21 cellular contexts compared by ENCODE assay signal in the genomic region with DNA sequence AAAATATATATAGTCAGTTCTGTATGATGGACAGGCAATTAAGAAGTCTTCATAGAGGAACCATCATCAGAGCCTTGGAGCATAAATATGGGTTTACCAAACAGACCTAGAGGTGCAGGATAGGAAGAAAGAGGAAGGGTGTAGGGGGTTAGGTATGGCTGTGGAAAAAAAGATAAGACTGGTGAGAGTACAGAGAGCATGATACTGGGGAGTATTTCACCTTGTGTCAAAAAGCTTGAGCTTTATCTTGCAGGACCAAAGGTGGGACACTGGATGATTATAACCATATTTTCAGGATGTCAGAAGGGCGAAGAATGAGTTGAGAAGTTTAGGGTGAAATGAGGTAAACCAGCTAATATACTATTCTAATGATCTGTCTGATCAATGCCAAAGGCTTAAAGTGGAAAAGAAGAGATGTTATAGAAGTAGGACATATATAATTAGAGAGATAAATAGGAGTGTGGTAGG. TPM values are rescaled to one million over a fixed set of nuclear protein-coding genes. Genes with fewer than 3 reads are reported as not detected.
DNase-seq lines count a peak whose midpoint lies in the region; ATAC-seq, FAIRE-seq and TF ChIP-seq lines count a peak whose summit lies in the region.
"Had no signal": no experiment of that assay in that cellular context is flagged by ENCODE, and none has a peak within 500 bp of the region (broad histone marks: within the 10 kb centered on the region; RNA-seq: fewer than 3 reads in every experiment).

No MANE protein-coding gene starts in this region.

- 0% methylated on average over 1 of the region's 1 CpG for WGBS in K562 (ENCODE audit: insufficient coverage, low coverage, missing lambda C conversion rate)
- WGBS in hepatocyte (ENCODE audit: low lambda C conversion rate, missing lambda C conversion rate) = 78% methylated on average over 1 of the region's 1 CpG

- H3K4me3 ChIP-seq in K562 = no peak overlapping the region
- no peak overlapping the region for H3K4me3 ChIP-seq in hepatocyte
- H3K4me3 ChIP-seq in foreskin fibroblast (ENCODE audit: low read depth in 1 of 2, low read length in 2 of 2) = no peak overlapping the region
- H3K4me3 ChIP-seq: BLaER1 had no signal

- peak overlapping the region in 1 of 2 experiments; percentile 27; a peak in 1 of 4 replicates for H3K9ac ChIP-seq in K562 (ENCODE audit: insufficient read depth in 1 of 2, low read depth in 2 of 2, low read length in 2 of 2)
- H3K9ac ChIP-seq: BLaER1 had no signal

- CTCF ChIA-PET in K562 (lab: Yijun Ruan, JAX; ENCODE audit: low intra/inter-chr PET ratio) = no interaction called here

- no peak for TF ChIP-seq POLR2A in K562 (conservative IDR thresholded peaks at IDR 0.05)

- no peaks in the 10 kb centered on the region for H3K27me3 ChIP-seq in K562 (ENCODE audit: control insufficient read depth in 2 of 2, insufficient read depth in 2 of 2, low read length in 2 of 2)
- no peaks in the 10 kb centered on the region for H3K27me3 ChIP-seq in hepatocyte
- H3K27me3 ChIP-seq: BLaER1 had no signal

- DNase-seq in OCI-M1 (lab: John Stamatoyannopoulos, UW) (peak; percentile 10), K562 (ENCODE audit: extremely low read depth in 1 of 4, low spot score in 3 of 4) (peak; percentile 76 to 90 (median 82)), hepatocyte (ENCODE audit: low spot score) (no peak), foreskin fibroblast (no peak), SIG-M5 treated with dmso at 0.1 percent for 504 hours (lab: John Stamatoyannopoulos, UW; ENCODE audit: unreplicated experiment) (no peak)
- DNase-seq: 8988T; ACHN; BE2C; C1 segment of cervical spinal cord; Caco-2; Calu3; CD4-positive, alpha-beta memory T cell; CD4-positive, CD25-positive, alpha-beta regulatory T cell; DMS79 treated with DMSO at 0.1 percent for 48 hours; GF-D8 had no signal

- TF ChIP-seq EP300 in K562 (IDR thresholded peaks at IDR 0.05; ENCODE audit: low read length) = peak; percentile 97

- H3K4me1 ChIP-seq in K562 (replicated peaks in 1 of 2; ENCODE audit: control insufficient read depth in 2 of 2, insufficient read depth in 2 of 2, low read length in 2 of 2) (peaks cover 5 to 29% of the 10 kb centered on the region in 2 experiments), hepatocyte (ENCODE audit: insufficient read depth) (no peaks in the 10 kb centered on the region)
- H3K4me1 ChIP-seq: BE2C, Caco-2 had no signal

- peak; percentile 90 for FAIRE-seq in K562 (lab: Jason Lieb, UNC)
- FAIRE-seq: A204.1, D721Med, G401.6, GM12891, GM19239 had no signal

- H3K27ac ChIP-seq in K562 (ENCODE audit: extremely low read depth, low read depth, low read length) (peak overlapping the region; percentile 66), hepatocyte (no peak overlapping the region)
- H3K27ac ChIP-seq: BLaER1 had no signal

- H2AFZ ChIP-seq in K562 (ENCODE audit: low read depth, low read length) (peak overlapping the region; percentile 77), hepatocyte (no peak overlapping the region)

- POLR2A ChIA-PET in K562 (lab: Yijun Ruan, JAX) = interaction anchor here (0.7 to 1.4 kb wide), 4 partner anchors 10 to 52 kb away, joined by 3 to 4 read pairs (median 3); no protein-coding TSS in a partner anchor

- no peaks in the 10 kb centered on the region for H3K9me1 ChIP-seq in K562 (ENCODE audit: control insufficient read depth, insufficient read depth, low read length)

- H3K9me3 ChIP-seq in K562 (replicated peaks; ENCODE audit: control insufficient read depth, insufficient read depth, low read depth, low read length) (peaks cover 20% of the 10 kb centered on the region), hepatocyte (ENCODE audit: low read depth) (no peaks in the 10 kb centered on the region)
- H3K9me3 ChIP-seq: BE2C, Caco-2 had no signal

- no peak for TF ChIP-seq RAD21 in K562 (CRISPR knock-in tag; conservative IDR thresholded peaks at IDR 0.05 in 1 of 2, IDR thresholded peaks at IDR 0.05 in 1 of 2)

- TF ChIP-seq CTCF in K562 (IDR thresholded peaks at IDR 0.05 in 2 of 3, conservative IDR thresholded peaks at IDR 0.05 in 1 of 3; ENCODE audit: insufficient read depth in 2 of 3, low read depth in 1 of 3, low read length in 3 of 3) (no peak), hepatocyte (IDR thresholded peaks at IDR 0.05; ENCODE audit: poor library complexity) (no peak), foreskin fibroblast (IDR thresholded peaks at IDR 0.05; ENCODE audit: low read depth, low read length) (no peak)

- intact Hi-C loops in K562 (cut with micrococcal nuclease) = loop anchor here (1.0 to 2.0 kb wide), 2 partner anchors 41 to 72 kb away; no protein-coding TSS in a partner anchor

- ATAC-seq in K562 = peak; percentile 97

- peaks cover 2% of the 10 kb centered on the region; the same call in 2 of the 3 replicates for H3K36me3 ChIP-seq in K562 (ENCODE audit: control insufficient read depth, insufficient read depth, low read length)
- no peaks in the 10 kb centered on the region for H3K36me3 ChIP-seq in hepatocyte (replicated peaks; ENCODE audit: insufficient read depth, low read depth)
- H3K36me3 ChIP-seq: BE2C, BLaER1 had no signal

- H3K4me2 ChIP-seq in K562 (ENCODE audit: insufficient read depth, low read length) (peak overlapping the region; percentile 61), hepatocyte (no peak overlapping the region)
- H3K4me2 ChIP-seq: BLaER1 had no signal

- H4K20me1 ChIP-seq in K562 (replicated peaks; ENCODE audit: control insufficient read depth, insufficient read depth, low read length) (no peaks in the 10 kb centered on the region), hepatocyte (ENCODE audit: insufficient read depth, poor library complexity, severe bottlenecking) (no peaks in the 10 kb centered on the region)
- H4K20me1 ChIP-seq: BLaER1 had no signal

- H3K79me2 ChIP-seq in K562 (ENCODE audit: control insufficient read depth, insufficient read depth, low read length) (no peaks in the 10 kb centered on the region), hepatocyte (no peaks in the 10 kb centered on the region)

- in situ Hi-C loops in K562 (cut with MboI) = no loop called here

- no TSS peak for BruUV-seq in K562 (replicated peaks; lab: Mats Ljungman, UMichigan)

- H3K9me2 ChIP-seq in hepatocyte (replicated peaks; ENCODE audit: insufficient read depth) = no peaks in the 10 kb centered on the region

TF ChIP-seq in K562, 482 proteins besides CTCF, POLR2A, EP300 and RAD21 (continues in another document):
- TF ChIP-seq ZBED1 (IDR thresholded peaks at IDR 0.05) = no peak
- peak; percentile 83 to 90 for TF ChIP-seq NCOA2 (IDR thresholded peaks at IDR 0.05; ENCODE audit: partially characterized antibody in 2 of 2)
- TF ChIP-seq NUFIP1 (IDR thresholded peaks at IDR 0.05; ENCODE audit: partially characterized antibody) = peak; percentile 73

RNA-seq across cellular contexts. Expression of gene MRPL32, which starts 54.6 kb away (rescaled TPM):
- 39.3 and 104 TPM in 2 replicates for total RNA-seq in K562 (2011; cell fraction: chromatin; rRNA removed; ENCODE audit: low replicate concordance)
- 27.3 and 33.6 TPM in 2 replicates for total RNA-seq in K562 (2011; cell fraction: nucleolus; rRNA removed)
- 59.0 and 64.3 TPM in 2 replicates for total RNA-seq in K562 (2011; cell fraction: nucleoplasm; rRNA removed)
- total RNA-seq in K562 (2014; rRNA removed) (104 and 111 TPM in 2 replicates), K562 (2014; rRNA removed; fragmentation: Illumina TruSeq; extraction: Trizol) (138 and 139 TPM in 2 replicates), K562 (2015; rRNA removed; fragmentation: Illumina TruSeq; extraction: Trizol) (109 and 120 TPM in 2 replicates), K562 (2021) (75.5 and 86.0 TPM in 2 replicates), hepatocyte (67.4 and 70.0 TPM in 2 replicates)
- polyA plus RNA-seq in K562 (2011; rRNA removed) (95.4 and 113 TPM in 2 replicates), K562 (2014; fragmentation: Illumina TruSeq; extraction: Trizol) (134 and 140 TPM in 2 replicates), K562 (2014; fragmentation: Nextera tagmentation; extraction: Ambion mirVana) (100 to 1,000 TPM; 341 to 351 TPM), K562 (2014; rRNA removed) (145 and 162 TPM in 2 replicates), hepatocyte (59.9 and 69.2 TPM in 2 replicates)
- 38.5 and 52.8 TPM in 2 replicates for polyA plus RNA-seq in K562 (2011; cell fraction: cytosol; rRNA removed)
- polyA plus RNA-seq in K562 (2011; cell fraction: nucleus; rRNA removed) = 86.8 and 172 TPM in 2 replicates
- 48.6 and 76.2 TPM in 2 replicates for polyA plus RNA-seq in K562 (2012)
- polyA minus RNA-seq in K562 (2011; rRNA and poly(A)+ RNA removed) = 44.0 and 49.0 TPM in 2 replicates
- 16.0 and 20.2 TPM in 2 replicates for polyA minus RNA-seq in K562 (2011; cell fraction: cytosol; rRNA and poly(A)+ RNA removed)
- polyA minus RNA-seq in K562 (2011; cell fraction: nucleus; rRNA and poly(A)+ RNA removed) = 22.1 and 46.5 TPM in 2 replicates

RNA-seq across cellular contexts. Expression of gene PSMA2, which starts 54.8 kb away (rescaled TPM):
- 16.0 and 45.2 TPM in 2 replicates for total RNA-seq in K562 (2011; cell fraction: chromatin; rRNA removed; ENCODE audit: low replicate concordance)
- total RNA-seq in K562 (2011; cell fraction: nucleolus; rRNA removed) = 15.5 and 16.6 TPM in 2 replicates
- 32.4 and 41.8 TPM in 2 replicates for total RNA-seq in K562 (2011; cell fraction: nucleoplasm; rRNA removed)
- total RNA-seq in K562 (2014; rRNA removed) (88.7 and 91.7 TPM in 2 replicates), K562 (2014; rRNA removed; fragmentation: Illumina TruSeq; extraction: Trizol) (274 and 308 TPM in 2 replicates), K562 (2015; rRNA removed; fragmentation: Illumina TruSeq; extraction: Trizol) (149 and 162 TPM in 2 replicates), K562 (2021) (184 and 200 TPM in 2 replicates), hepatocyte (117 and 118 TPM in 2 replicates)
- polyA plus RNA-seq in K562 (2011; rRNA removed) (291 and 412 TPM in 2 replicates), K562 (2014; fragmentation: Illumina TruSeq; extraction: Trizol) (145 and 154 TPM in 2 replicates), K562 (2014; fragmentation: Nextera tagmentation; extraction: Ambion mirVana) (1,000 to 10,000 TPM in 1 of 2 experiments, 100 to 1,000 TPM in 1; 887 to 1,070 TPM), K562 (2014; rRNA removed) (174 and 213 TPM in 2 replicates), hepatocyte (213 and 217 TPM in 2 replicates)
- 71.1 and 145 TPM in 2 replicates for polyA plus RNA-seq in K562 (2011; cell fraction: cytosol; rRNA removed)
- 26.1 and 65.3 TPM in 2 replicates for polyA plus RNA-seq in K562 (2011; cell fraction: nucleus; rRNA removed)
- 198 and 258 TPM in 2 replicates for polyA plus RNA-seq in K562 (2012)
- 94.8 and 103 TPM in 2 replicates for polyA minus RNA-seq in K562 (2011; rRNA and poly(A)+ RNA removed)
- 52.1 and 55.2 TPM in 2 replicates for polyA minus RNA-seq in K562 (2011; cell fraction: cytosol; rRNA and poly(A)+ RNA removed)
- 12.5 and 19.8 TPM in 2 replicates for polyA minus RNA-seq in K562 (2011; cell fraction: nucleus; rRNA and poly(A)+ RNA removed)

Comparison
In these comparisons a context has a peak if more than half of its experiments do, and no peak if none do; other contexts are left out.
1. DNase-seq: peak in OCI-M1 (single experiment) and K562 (4 of 4); none in hepatocyte (single experiment), foreskin fibroblast (0 of 2) and SIG-M5 treated with dmso at 0.1 percent for 504 hours (single experiment).